Comparison of ENCODE assay signal across 16 cellular contexts in genomic region chr20:40713508-40713907, GRCh38. TPM values are rescaled to one million over a fixed set of nuclear protein-coding genes. Genes with fewer than 3 reads are reported as not detected.
DNase-seq lines count a peak whose midpoint lies in the region; ATAC-seq, FAIRE-seq and TF ChIP-seq lines count a peak whose summit lies in the region.
"Had no signal": no experiment of that assay in that cellular context is flagged by ENCODE, and none has a peak within 500 bp of the region (broad histone marks: within the 10 kb centered on the region; RNA-seq: fewer than 3 reads in every experiment).

No MANE protein-coding gene starts in this region.

- CTCF ChIA-PET in IMR-90 (lab: Yijun Ruan, JAX) (no interaction called here), GM12878 (lab: Yijun Ruan, JAX) (no interaction called here)

- H3K4me1 ChIP-seq in IMR-90 (ENCODE audit: control insufficient read depth, insufficient read depth, low read length) (no peaks in the 10 kb centered on the region), GM12878 (ENCODE audit: control insufficient read depth, insufficient read depth, low read length) (peaks cover 6% of the 10 kb centered on the region)

- no peak for DNase-seq in IMR-90
- peak; percentile 73 for DNase-seq in NCI-H82 treated with DMSO at 0.1 percent for 48 hours (lab: John Stamatoyannopoulos, UW; ENCODE audit: unreplicated experiment)
- no peak for DNase-seq in GM12878 (ENCODE audit: low read depth, low spot score)
- DNase-seq in superior temporal gyrus (ENCODE audit: extremely low spot score) = no peak
- DNase-seq in NCI-H1048 (lab: John Stamatoyannopoulos, UW) = no peak
- DNase-seq: C1 segment of cervical spinal cord; Calu3; CD4-positive, alpha-beta memory T cell; COR-L47; DMS53; DMS79 treated with DMSO at 0.1 percent for 48 hours; GF-D8; H7; HCEC 1CT had no signal

- H3K9ac ChIP-seq in IMR-90 (ENCODE audit: low read depth, low read length) (no peak overlapping the region), GM12878 (ENCODE audit: control insufficient read depth, insufficient read depth, low read length) (no peak overlapping the region)

- H4K8ac ChIP-seq in IMR-90 (ENCODE audit: low read depth in 2 of 2, low read length in 2 of 2) = no peak overlapping the region

- no peak overlapping the region for H2BK15ac ChIP-seq in IMR-90 (ENCODE audit: low read depth, low read length)

- no peak overlapping the region for H3K18ac ChIP-seq in IMR-90 (ENCODE audit: low read depth, low read length)

- TF ChIP-seq POLR2A in IMR-90 (IDR thresholded peaks at IDR 0.05; ENCODE audit: low read depth, low read length) (no peak), GM12878 (IDR thresholded peaks at IDR 0.05; ENCODE audit: low read depth, low read length) (no peak)

- no peak for TF ChIP-seq EP300 in GM12878 (IDR thresholded peaks at IDR 0.05; ENCODE audit: borderline replicate concordance in 1 of 2, control insufficient read depth in 1 of 2, low read depth in 2 of 2, low read length in 2 of 2)

- no peak overlapping the region for H3K4ac ChIP-seq in IMR-90 (ENCODE audit: low read depth, low read length)

- POLR2A ChIA-PET in IMR-90 (lab: Charles Lee; ENCODE audit: unreplicated experiment) = no interaction called here
- POLR2A ChIA-PET in GM12878 (lab: Charles Lee) = no interaction called here

- H2BK20ac ChIP-seq in IMR-90 (ENCODE audit: low read depth, low read length) = no peak overlapping the region

- dilution Hi-C loops in IMR-90 (cut with HindIII; ENCODE audit: low sequenced_read_pairs, unreplicated experiment) = no loop called here

- H3K27me3 ChIP-seq in IMR-90 (ENCODE audit: control insufficient read depth, insufficient read depth, low read length) (no peaks in the 10 kb centered on the region; the same call in none of the 2 replicates), GM12878 (replicated peaks in 1 of 2; ENCODE audit: control insufficient read depth in 2 of 2, insufficient read depth in 2 of 2, low read length in 1 of 2) (0 out of 4 replicates have a peak, but pooled peaks cover 0 to 5% of the 10 kb centered on the region in 2 experiments)

- H2AFZ ChIP-seq in IMR-90 (replicated peaks; ENCODE audit: low read length, poor library complexity) (peak overlapping the region; percentile 2), GM12878 (ENCODE audit: control insufficient read depth, low read depth, low read length) (peak overlapping the region; percentile 29; the same call in 1 of the 2 replicates)

- TF ChIP-seq RAD21 in IMR-90 (IDR thresholded peaks at IDR 0.05; ENCODE audit: low read length) (no peak), GM12878 (IDR thresholded peaks at IDR 0.05; ENCODE audit: insufficient read depth, low read depth, low read length) (no peak)

- ATAC-seq in IMR-90 (ENCODE audit: low read depth) (no peak), GM12878 (no peak), HG02610 (IDR thresholded peaks at IDR 0.05; ENCODE audit: unreplicated experiment) (no peak)

- intact Hi-C loops in IMR-90 (cut with micrococcal nuclease) = no loop called here
- intact Hi-C loops in GM12878 (cut with micrococcal nuclease; ENCODE audit: unreplicated experiment) = no loop called here

- 100% methylated on average over 2 of the region's 6 CpGs; no CpG with 5 or more reads in 1 of the 2 experiments for WGBS in IMR-90 (ENCODE audit: extremely low coverage in 2 of 2, insufficient read length in 1 of 2), 2 experiments
- 20% methylated on average over 6 of the region's 6 CpGs for WGBS in GM12878 (ENCODE audit: insufficient coverage, insufficient replicate concordance, low lambda C conversion rate, missing lambda C conversion rate)

- no peak overlapping the region for H2AK9ac ChIP-seq in IMR-90 (replicated peaks; ENCODE audit: low read depth, low read length, poor library complexity)

- H3K4me3 ChIP-seq in IMR-90 (ENCODE audit: insufficient read depth, low read depth, low read length) (no peak overlapping the region), GM12878 (no peak overlapping the region)

- H3K79me1 ChIP-seq in IMR-90 (ENCODE audit: low read depth in 1 of 2, low read length in 2 of 2) = no peaks in the 10 kb centered on the region

- SMC1A ChIA-PET in GM12878 (lab: Charles Lee; ENCODE audit: uncharacterized antibody, unreplicated experiment) = no interaction called here

- no peak overlapping the region for H3K23ac ChIP-seq in IMR-90 (ENCODE audit: low read depth, low read length)

- H2BK120ac ChIP-seq in IMR-90 (ENCODE audit: low read depth, low read length) = no peak overlapping the region

- H3K79me2 ChIP-seq in GM12878 (ENCODE audit: control insufficient read depth, insufficient read depth, low read length) = no peaks in the 10 kb centered on the region

- no peaks in the 10 kb centered on the region for H3K9me1 ChIP-seq in IMR-90 (ENCODE audit: insufficient read depth, low read length)

- no peak overlapping the region for H2BK5ac ChIP-seq in IMR-90 (ENCODE audit: low read depth, low read length, poor library complexity, severe bottlenecking)

- RAD21 ChIA-PET in GM12878 (lab: Charles Lee; ENCODE audit: unreplicated experiment) = no interaction called here

- H3K4me2 ChIP-seq in IMR-90 (ENCODE audit: low read depth, low read length) = no peak overlapping the region
- H3K4me2 ChIP-seq in GM12878 (ENCODE audit: control insufficient read depth, insufficient read depth) = no peak overlapping the region

- no peak overlapping the region for H3K14ac ChIP-seq in IMR-90 (replicated peaks; ENCODE audit: low read depth, low read length)

- no peak overlapping the region for H4K5ac ChIP-seq in IMR-90 (ENCODE audit: low read depth, low read length)

- BruUV-seq in IMR-90 (replicated peaks; lab: Mats Ljungman, UMichigan) (no TSS peak), GM12878 (replicated peaks; lab: Mats Ljungman, UMichigan) (no TSS peak)

- H3K56ac ChIP-seq in IMR-90 (ENCODE audit: extremely low read depth, insufficient read depth, low read length) = no peak overlapping the region

- no peak overlapping the region for H2AK5ac ChIP-seq in IMR-90 (ENCODE audit: low read depth, low read length)

- no peak overlapping the region for H4K91ac ChIP-seq in IMR-90 (ENCODE audit: insufficient read depth, low read depth, low read length)

- H3K27ac ChIP-seq in IMR-90 (ENCODE audit: insufficient read depth, low read length) (no peak overlapping the region), GM12878 (ENCODE audit: control insufficient read depth, insufficient read depth) (0 out of 2 replicates have a peak overlapping the region, but pooled peaks have one; percentile 31)

- H3K9me3 ChIP-seq in IMR-90 (ENCODE audit: control insufficient read depth, insufficient read depth, low read length) = no peaks in the 10 kb centered on the region
- no peaks in the 10 kb centered on the region for H3K9me3 ChIP-seq in GM12878 (replicated peaks; ENCODE audit: control insufficient read depth, insufficient read depth, low read length)

- H4K20me1 ChIP-seq in IMR-90 (ENCODE audit: insufficient read depth, low read length) (no peaks in the 10 kb centered on the region), GM12878 (ENCODE audit: control insufficient read depth, insufficient read depth) (no peaks in the 10 kb centered on the region)

- in situ Hi-C loops in IMR-90 (cut with MboI; ENCODE audit: low sequenced_read_pairs) (no loop called here), GM12878 (cut with MboI) (no loop called here)

- FAIRE-seq in GM12878 (lab: Jason Lieb, UNC) = no peak
- FAIRE-seq: H1 had no signal

- TF ChIP-seq CTCF in IMR-90 (conservative IDR thresholded peaks at IDR 0.05; ENCODE audit: low read depth, low read length) (no peak), GM12878 (IDR thresholded peaks at IDR 0.05 in 2 of 3, conservative IDR thresholded peaks at IDR 0.05 in 1 of 3; ENCODE audit: control insufficient read depth in 2 of 3, extremely low read depth in 1 of 3, insufficient read depth in 1 of 3, low read depth in 3 of 3, low read length in 3 of 3) (no peak)

- 0 out of 2 replicates have a peak, but pooled peaks cover 1% of the 10 kb centered on the region for H3K36me3 ChIP-seq in IMR-90 (ENCODE audit: control insufficient read depth, insufficient read depth, low read length)
- no peaks in the 10 kb centered on the region for H3K36me3 ChIP-seq in GM12878 (ENCODE audit: control insufficient read depth in 2 of 2, insufficient read depth in 2 of 2, low read length in 1 of 2)

TF ChIP-seq in IMR-90, 13 proteins besides CTCF, POLR2A, EP300 and RAD21 (continues in another document):
- TF ChIP-seq RCOR1 (IDR thresholded peaks at IDR 0.05; ENCODE audit: insufficient replicate concordance, low read length) = no peak
- no peak for TF ChIP-seq BHLHE40 (IDR thresholded peaks at IDR 0.05; ENCODE audit: low read depth, low read length)
- no peak for TF ChIP-seq RFX5 (IDR thresholded peaks at IDR 0.05; ENCODE audit: low read depth, low read length)
- TF ChIP-seq MAFK (IDR thresholded peaks at IDR 0.05; ENCODE audit: low read depth, low read length) = no peak

TF ChIP-seq in GM12878, 131 proteins besides CTCF, POLR2A, EP300 and RAD21 (continues in another document):
- no peak for TF ChIP-seq NR2F1 (conservative IDR thresholded peaks at IDR 0.05)
- TF ChIP-seq MEF2A (IDR thresholded peaks at IDR 0.05; ENCODE audit: insufficient read depth, low read depth, low read length) = no peak
- no peak for TF ChIP-seq EED (IDR thresholded peaks at IDR 0.05; ENCODE audit: low read depth)
- no peak for TF ChIP-seq ZNF207 (IDR thresholded peaks at IDR 0.05; ENCODE audit: borderline replicate concordance)
- TF ChIP-seq POLR2AphosphoS5 (IDR thresholded peaks at IDR 0.05; ENCODE audit: low read length) = no peak

RNA-seq across cellular contexts. Expression of gene MAFB, which starts 24.5 kb away (rescaled TPM):
- total RNA-seq in IMR-90 (2012; rRNA removed) (not detected in 2 replicates), GM12878 (2014; rRNA removed) (not detected in 2 replicates), GM12878 (2014; rRNA removed; fragmentation: Illumina TruSeq; extraction: Trizol) (not detected in 2 replicates), GM12878 (2021) (not detected in 2 replicates)
- polyA plus RNA-seq in IMR-90 (2012; rRNA removed) (0.07 and 0.10 TPM in 2 replicates), GM12878 (2011; rRNA removed) (0.01 TPM in 1 of 2 replicates, not detected in the other), GM12878 (2014; fragmentation: Illumina TruSeq; extraction: Trizol) (0.01 TPM in 1 of 2 replicates, not detected in the other), GM12878 (2014; fragmentation: Nextera tagmentation; extraction: Ambion mirVana) (not detected), GM12878 (2014; rRNA removed) (not detected in 2 replicates), GM12878 (2016; fragmentation: Nextera tagmentation; extraction: Ambion mirVana) (under 1 TPM in 1 of 2 experiments, not detected in 1; 0.08 TPM)
- polyA plus RNA-seq in IMR-90 (2012; cell fraction: cytosol; rRNA removed) = 0.09 and 0.11 TPM in 2 replicates
- polyA plus RNA-seq in IMR-90 (2012; cell fraction: nucleus; rRNA removed; ENCODE audit: low replicate concordance) = 0.17 and 0.26 TPM in 2 replicates
- 0.17 TPM in 1 of 2 replicates, not detected in the other for total RNA-seq in GM12878 (2013; cell fraction: nucleolus; rRNA removed)
- polyA plus RNA-seq in GM12878 (2011; ENCODE audit: low read depth) = not detected
- not detected in 2 replicates for polyA plus RNA-seq in GM12878 (2011; cell fraction: cytosol; rRNA removed)
- polyA plus RNA-seq in GM12878 (2011; cell fraction: nucleus; rRNA removed) = 0.03 TPM in 1 of 2 replicates, not detected in the other
- 0.03 TPM in 1 of 2 replicates, not detected in the other for polyA plus RNA-seq in GM12878 (2012)
- polyA minus RNA-seq in GM12878 (2011; rRNA and poly(A)+ RNA removed) = 0.10 TPM in 1 of 2 replicates, not detected in the other
- polyA minus RNA-seq in GM12878 (2011; cell fraction: cytosol; rRNA and poly(A)+ RNA removed) = not detected in 2 replicates
- polyA minus RNA-seq in GM12878 (2011; cell fraction: nucleus; rRNA and poly(A)+ RNA removed) = 0.10 TPM in 1 of 2 replicates, not detected in the other
